Comparison of ENCODE assay signal across 9 cellular contexts in the genomic region with DNA sequence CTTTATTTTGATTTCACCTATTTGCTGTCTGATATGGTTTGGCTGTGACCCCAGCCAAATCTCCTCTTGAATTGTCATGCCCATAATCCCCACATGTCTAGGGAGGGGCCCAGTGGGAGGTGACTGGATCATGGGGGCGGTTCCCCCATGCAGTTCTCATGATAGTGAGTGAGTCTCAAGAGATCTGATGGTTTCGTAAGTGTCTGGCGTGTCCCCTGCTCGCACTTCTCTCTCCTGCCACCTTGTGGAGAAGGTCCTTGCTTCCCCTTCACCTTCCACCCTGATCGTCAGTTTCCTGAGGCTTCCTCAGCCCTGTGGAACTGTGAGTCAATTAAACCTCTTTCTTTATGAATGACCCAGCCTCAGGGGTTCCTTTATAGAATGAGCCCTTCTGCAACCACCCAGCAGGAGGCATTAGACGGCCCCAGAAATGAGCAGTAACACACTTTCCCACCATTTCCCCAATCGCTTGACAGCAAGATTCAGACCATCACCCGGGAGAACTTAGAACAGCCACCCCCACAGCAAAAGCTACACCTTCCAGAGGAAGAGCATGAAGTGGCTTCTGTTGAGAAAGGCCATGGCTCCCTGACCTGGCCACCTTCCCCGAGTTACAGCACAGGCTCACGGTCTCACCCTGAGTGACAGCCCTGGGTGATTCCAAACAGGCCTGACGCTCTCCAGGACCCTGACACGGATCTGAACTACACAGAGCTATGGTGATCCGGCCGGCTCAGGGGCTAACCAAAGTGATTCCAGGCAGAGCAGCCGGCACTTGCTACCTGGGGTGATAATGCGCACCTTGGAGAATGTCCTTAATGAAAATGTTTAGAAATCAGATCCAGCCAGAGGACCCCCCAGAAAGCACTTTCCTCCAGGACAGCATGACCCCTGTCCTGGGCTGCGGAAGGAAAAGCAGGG.
DNase-seq lines count a peak whose midpoint lies in the region; ATAC-seq and TF ChIP-seq lines count a peak whose summit lies in the region.
"Had no signal": no experiment of that assay in that cellular context is flagged by ENCODE, and none has a peak within 500 bp of the region (broad histone marks: within the 10 kb centered on the region; RNA-seq: fewer than 3 reads in every experiment).

No MANE protein-coding gene starts in this region.

- H3K9me3 Mint-ChIP-seq in CD8-positive, alpha-beta T cell: no peaks in the 10 kb centered on the region
- H3K9me3 Mint-ChIP-seq: memory B cell had no signal

- intact Hi-C loops in CD8-positive, alpha-beta T cell (cut with DNase I, micrococcal nuclease): loop anchor here (1.0 to 2.0 kb wide), 3 partner anchors 910 to 1172 kb away; no protein-coding TSS in a partner anchor
- intact Hi-C loops in left colon (cut with DNase I, micrococcal nuclease): no loop called here

- H3K36me3 Mint-ChIP-seq in CD8-positive, alpha-beta T cell: no peaks in the 10 kb centered on the region
- H3K36me3 Mint-ChIP-seq: memory B cell had no signal

- H3K4me1 ChIP-seq in CD8-positive, alpha-beta T cell (ENCODE audit: insufficient read depth, low read length): no peaks in the 10 kb centered on the region
- peaks cover 9% of the 10 kb centered on the region for H3K4me1 ChIP-seq in Karpas-422 (ENCODE audit: low read length)

- no peak overlapping the region for H3K27ac ChIP-seq in CD8-positive, alpha-beta T cell (ENCODE audit: low read depth, low read length)
- H3K27ac ChIP-seq in Karpas-422 (ENCODE audit: low read length): no peak overlapping the region
- no peak overlapping the region for H3K27ac ChIP-seq in brain microvascular endothelial cell

- CTCF ChIA-PET in CD8-positive, alpha-beta T cell (lab: Charles Lee): interaction anchor here (1.4 kb wide), 1 partner anchor 1170 kb away, joined by 3 read pairs; no protein-coding TSS in a partner anchor

- peak; percentile 31 for ATAC-seq in CD8-positive, alpha-beta T cell
- ATAC-seq in left colon: peak; percentile 49

- no peak overlapping the region for H3K4me3 ChIP-seq in CD8-positive, alpha-beta T cell (ENCODE audit: low read depth, low read length)
- H3K4me3 ChIP-seq in Karpas-422 (ENCODE audit: low read length) (no peak overlapping the region), brain microvascular endothelial cell (ENCODE audit: low read depth, low read length) (no peak overlapping the region)

- peak in 3 of 7 experiments; percentile 8 to 26 (median 13) for DNase-seq in CD8-positive, alpha-beta T cell
- DNase-seq in Karpas-422: peak; percentile 84
- DNase-seq in RPMI7951 (ENCODE audit: low read depth): peak; percentile 76
- DNase-seq in brain microvascular endothelial cell: peak; percentile 47
- peak in 1 of 2 donors; percentile 11 for DNase-seq in left colon
- DNase-seq in stimulated activated CD4-positive, alpha-beta T cell treated with anti-CD3 and anti-CD28 coated beads, TNF-alpha, amount 100 ng/mL, for 48 hours (ENCODE audit: low read depth in 3 of 3): peak; percentile 1 to 31 (median 26)
- no peak for DNase-seq in hepatic stellate cell (ENCODE audit: low spot score)
- DNase-seq in amniotic stem cell (lab: John Stamatoyannopoulos, UW): no peak

- no peak overlapping the region for H2AFZ ChIP-seq in Karpas-422 (ENCODE audit: low read length)

- H3K27me3 Mint-ChIP-seq in CD8-positive, alpha-beta T cell (ENCODE audit: low read depth): peaks cover 2% of the 10 kb centered on the region
- H3K27me3 Mint-ChIP-seq: memory B cell had no signal

- H3K4me1 Mint-ChIP-seq in CD8-positive, alpha-beta T cell (ENCODE audit: low read depth): peaks cover 3% of the 10 kb centered on the region

- H3K27me3 ChIP-seq in CD8-positive, alpha-beta T cell (ENCODE audit: insufficient read depth, low read length): no peaks in the 10 kb centered on the region
- H3K27me3 ChIP-seq in Karpas-422 (ENCODE audit: low read length): no peaks in the 10 kb centered on the region
- H3K27me3 ChIP-seq in brain microvascular endothelial cell (replicated peaks): no peaks in the 10 kb centered on the region

- in situ Hi-C loops in brain microvascular endothelial cell (cut with HindIII; ENCODE audit: low pct_ligation_motif_present, low sequenced_read_pairs): no loop called here

- no peak overlapping the region for H3K9ac ChIP-seq in Karpas-422 (ENCODE audit: low read length)

- no peak overlapping the region for H3K4me2 ChIP-seq in Karpas-422 (ENCODE audit: low read depth, low read length, poor library complexity, severe bottlenecking)

- H4K20me1 ChIP-seq in Karpas-422 (ENCODE audit: insufficient read depth, low read depth, low read length): no peaks in the 10 kb centered on the region

- no peak overlapping the region for H3K27ac Mint-ChIP-seq in CD8-positive, alpha-beta T cell
- H3K27ac Mint-ChIP-seq: memory B cell had no signal

- no peaks in the 10 kb centered on the region for H3K9me3 ChIP-seq in CD8-positive, alpha-beta T cell (ENCODE audit: low read length)
- H3K9me3 ChIP-seq in Karpas-422 (ENCODE audit: low read length): no peaks in the 10 kb centered on the region

- H3K9me2 ChIP-seq in Karpas-422 (replicated peaks; ENCODE audit: insufficient read depth, low read length): no peaks in the 10 kb centered on the region

- POLR2A ChIA-PET in CD8-positive, alpha-beta T cell (lab: Charles Lee): no interaction called here

- no peak for TF ChIP-seq CTCF in CD8-positive, alpha-beta T cell (IDR thresholded peaks at IDR 0.05)
- TF ChIP-seq CTCF in brain microvascular endothelial cell (IDR thresholded peaks at IDR 0.05; ENCODE audit: low read depth, low read length, missing control alignments): peak; percentile 74

- H3K36me3 ChIP-seq in CD8-positive, alpha-beta T cell (ENCODE audit: insufficient read depth, low read length): no peaks in the 10 kb centered on the region
- H3K36me3 ChIP-seq in Karpas-422 (ENCODE audit: insufficient read depth, low read length) (no peaks in the 10 kb centered on the region), brain microvascular endothelial cell (replicated peaks) (no peaks in the 10 kb centered on the region)

- H3K4me3 Mint-ChIP-seq in CD8-positive, alpha-beta T cell: no peak overlapping the region
- H3K4me3 Mint-ChIP-seq: memory B cell had no signal

- H3K79me2 ChIP-seq in Karpas-422 (ENCODE audit: low read length): no peaks in the 10 kb centered on the region

Comparison
In these comparisons a context has a peak if more than half of its experiments do, and no peak if none do; other contexts are left out.
1. DNase-seq: peak in Karpas-422 (single experiment), RPMI7951 (single experiment), brain microvascular endothelial cell (single experiment) and stimulated activated CD4-positive, alpha-beta T cell treated with anti-CD3 and anti-CD28 coated beads, TNF-alpha, amount 100 ng/mL, for 48 hours (3 of 3); none in hepatic stellate cell (single experiment) and amniotic stem cell (single experiment).
2. intact Hi-C loops: an anchor here in CD8-positive, alpha-beta T cell (1.0 to 2.0 kb wide); none called in left colon.